8 cellular contexts compared by ENCODE assay signal in the genomic region with DNA sequence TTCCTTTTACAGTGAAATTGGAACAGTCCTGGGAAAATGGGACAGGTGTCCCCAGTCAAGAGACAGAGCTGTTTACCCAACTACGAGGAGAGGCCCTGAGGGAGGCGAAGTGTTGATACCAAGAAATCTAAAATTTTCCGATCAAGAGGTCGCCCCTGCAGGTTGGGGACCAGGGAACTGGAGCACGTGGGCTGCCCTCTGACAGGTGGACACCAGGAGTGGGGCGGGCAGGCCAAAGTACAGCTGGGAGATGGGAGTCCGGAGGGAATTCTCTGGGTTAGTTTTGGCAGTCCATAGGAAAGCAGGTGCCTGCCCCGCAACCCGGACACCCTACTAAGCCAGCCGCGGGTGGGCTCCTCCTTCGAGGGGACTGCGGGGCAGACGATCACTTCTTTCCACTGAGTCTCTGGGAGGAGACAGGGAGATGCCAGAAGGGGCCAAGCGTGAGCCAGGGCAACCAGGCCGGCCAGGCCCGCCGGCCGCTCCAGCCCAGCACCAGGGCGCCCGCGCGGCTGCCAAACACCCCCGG. TPM values are rescaled to one million over a fixed set of nuclear protein-coding genes. Genes with fewer than 3 reads are reported as not detected.
DNase-seq lines count a peak whose midpoint lies in the region; ATAC-seq and TF ChIP-seq lines count a peak whose summit lies in the region.

No MANE protein-coding gene starts in this region.

- peak overlapping the region; percentile 79 for H3K4me3 Mint-ChIP-seq in activated T-cell treated with anti-CD3 and anti-CD28 coated beads, Interleukin-2, amount 50 U/mL, for 4 hours

- ATAC-seq in activated T-cell treated with anti-CD3 and anti-CD28 coated beads, Interleukin-2, amount 50 U/mL, for 4 hours: no peak
- ATAC-seq in lung (ENCODE audit: insufficient read depth, low FRiP score) (no peak), upper lobe of left lung (ENCODE audit: low FRiP score in 2 of 2) (peak in 1 of 2 donors; percentile 4), HG02884 (IDR thresholded peaks at IDR 0.05; ENCODE audit: unreplicated experiment) (no peak)

- no peak for DNase-seq in activated T-cell treated with anti-CD3 and anti-CD28 coated beads, Interleukin-2, amount 50 U/mL, for 4 hours
- DNase-seq in activated T-cell treated with anti-CD3 and anti-CD28 coated beads, Interleukin-2, amount 50 U/mL, for 1 hour: no peak
- DNase-seq in astrocyte of the spinal cord (ENCODE audit: low read depth, low spot score): no peak
- no peak for DNase-seq in lung (ENCODE audit: low spot score)
- no peak for DNase-seq in upper lobe of left lung
- no peak for DNase-seq in erythroblast (lab: John Stamatoyannopoulos, UW)
- DNase-seq in NCI-H1105 treated with DMSO at 0.1 percent for 48 hours (lab: John Stamatoyannopoulos, UW): no peak

- TF ChIP-seq CTCF in astrocyte of the spinal cord (IDR thresholded peaks at IDR 0.05; ENCODE audit: low read depth, low read length) (no peak), lung (IDR thresholded peaks at IDR 0.05; ENCODE audit: control extremely low read depth, extremely low read depth) (no peak), upper lobe of left lung (IDR thresholded peaks at IDR 0.05) (no peak)

- H3K36me3 ChIP-seq in lung (ENCODE audit: control insufficient read depth in 2 of 2, insufficient read depth in 2 of 2, low read length in 2 of 2) (no peaks in the 10 kb centered on the region), upper lobe of left lung (no peaks in the 10 kb centered on the region)

- in situ Hi-C loops in astrocyte of the spinal cord (cut with HindIII; ENCODE audit: low sequenced_read_pairs): no loop called here

- no peak for TF ChIP-seq POLR2A in upper lobe of left lung (IDR thresholded peaks at IDR 0.05)
- no peak for TF ChIP-seq POLR2A in erythroblast (IDR thresholded peaks at IDR 0.05; ENCODE audit: low read length)

- TF ChIP-seq EP300 in upper lobe of left lung (IDR thresholded peaks at IDR 0.05): no peak

- no peaks in the 10 kb centered on the region for H3K27me3 ChIP-seq in lung (ENCODE audit: control insufficient read depth, insufficient read depth)
- peaks cover 0 to 3% (median 0%) of the 10 kb centered on the region in 4 donors for H3K27me3 ChIP-seq in upper lobe of left lung

- peaks cover 38% of the 10 kb centered on the region for H3K4me1 Mint-ChIP-seq in activated T-cell treated with anti-CD3 and anti-CD28 coated beads, Interleukin-2, amount 50 U/mL, for 4 hours (ENCODE audit: low read depth)

- H3K4me1 ChIP-seq in lung (ENCODE audit: control insufficient read depth in 2 of 2, insufficient read depth in 2 of 2, low read length in 2 of 2): peaks cover 0 to 4% of the 10 kb centered on the region in 2 donors
- peaks cover 11 to 35% (median 22%) of the 10 kb centered on the region in 4 donors for H3K4me1 ChIP-seq in upper lobe of left lung

- H3K9me3 ChIP-seq in lung (ENCODE audit: control insufficient read depth in 2 of 2, insufficient read depth in 1 of 2, low read length in 1 of 2) (peaks cover 0 to 2% of the 10 kb centered on the region in 2 donors), upper lobe of left lung (no peaks in the 10 kb centered on the region)

- H3K27me3 Mint-ChIP-seq in activated T-cell treated with anti-CD3 and anti-CD28 coated beads, Interleukin-2, amount 50 U/mL, for 4 hours (ENCODE audit: low read depth): no peaks in the 10 kb centered on the region

- WGBS in lung, 2 donors: 23 to 44% methylated on average over 17 to 24 of the region's 24 CpGs
- WGBS in upper lobe of left lung, 2 donors: 24 to 38% methylated on average over 15 to 24 of the region's 24 CpGs

- H3K36me3 Mint-ChIP-seq in activated T-cell treated with anti-CD3 and anti-CD28 coated beads, Interleukin-2, amount 50 U/mL, for 4 hours (ENCODE audit: insufficient read depth): no peaks in the 10 kb centered on the region

- H3K4me3 ChIP-seq in astrocyte of the spinal cord (ENCODE audit: low read depth, low read length) (peak overlapping the region; percentile 91), lung (peak overlapping the region; percentile 32), upper lobe of left lung (peak overlapping the region; percentile 34 to 81 (median 78))

- H3K9me3 Mint-ChIP-seq in activated T-cell treated with anti-CD3 and anti-CD28 coated beads, Interleukin-2, amount 50 U/mL, for 4 hours: peaks cover 3% of the 10 kb centered on the region

- H3K27ac ChIP-seq in lung (ENCODE audit: low read depth in 1 of 2, low read length in 1 of 2) (peak overlapping the region in 1 of 2 donors; percentile 52), upper lobe of left lung (peak overlapping the region; percentile 80 to 96 (median 90))

RNA-seq across cellular contexts. Expression of a gene that starts 0.9 kb away (rescaled TPM):
- 1 to 10 TPM; 6.3 to 7.8 (median 6.7) TPM for total RNA-seq in activated T-cell treated with anti-CD3 and anti-CD28 coated beads, Interleukin-2, amount 50 U/mL, for 4 hours
- total RNA-seq in lung (10 to 100 TPM in 1 of 2 donors, 1 to 10 TPM in 1; 9.4 to 37.4 TPM), upper lobe of left lung (10 to 100 TPM in 5 of 6 donors, 1 to 10 TPM in 1; 6.2 to 29.2 (median 19.0) TPM)
- 1 to 10 TPM; 3.2 to 4.5 TPM for polyA plus RNA-seq in lung

Comparison
In these comparisons a context has a peak if more than half of its experiments do, and no peak if none do; other contexts are left out.
1. H3K4me3 ChIP-seq: peak in every context shown above with its lines; median percentile 91 in astrocyte of the spinal cord; 78 in upper lobe of left lung; 32 in lung.